ENCODE assay signal across 9 cellular contexts in genomic region chr1:37472994-37473393, GRCh38. TPM values are rescaled to one million over a fixed set of nuclear protein-coding genes. Genes with fewer than 3 reads are reported as not detected.
DNase-seq lines count a peak whose midpoint lies in the region; ATAC-seq and TF ChIP-seq lines count a peak whose summit lies in the region.
"Had no signal": no experiment of that assay in that cellular context is flagged by ENCODE, and none has a peak within 500 bp of the region (broad histone marks: within the 10 kb centered on the region; RNA-seq: fewer than 3 reads in every experiment).

No MANE protein-coding gene starts in this region.

- H3K27ac ChIP-seq in left ventricle myocardium inferior (replicated peaks) (peak overlapping the region; percentile 91), upper lobe of left lung (peak overlapping the region in 3 of 4 donors; percentile 96 to 99 (median 97))
- H3K27ac ChIP-seq: cardiac muscle cell had no signal

- peak overlapping the region; percentile 79 to 85 (median 83) for H3K4me3 Mint-ChIP-seq in brain

- TF ChIP-seq CTCF in left ventricle myocardium inferior (IDR thresholded peaks at IDR 0.05; ENCODE audit: borderline replicate concordance) = no peak
- TF ChIP-seq CTCF in brain (conservative IDR thresholded peaks at IDR 0.05) = no peak
- no peak for TF ChIP-seq CTCF in upper lobe of left lung (IDR thresholded peaks at IDR 0.05)

- H3K36me3 Mint-ChIP-seq in brain = no peaks in the 10 kb centered on the region

- no peak for TF ChIP-seq POLR2A in upper lobe of left lung (IDR thresholded peaks at IDR 0.05)

- ATAC-seq in left cardiac atrium (no peak), upper lobe of left lung (ENCODE audit: low FRiP score in 2 of 2) (no peak), GM19452 (IDR thresholded peaks at IDR 0.05; ENCODE audit: unreplicated experiment) (no peak), HG03045 (IDR thresholded peaks at IDR 0.05; ENCODE audit: unreplicated experiment) (no peak)

- TF ChIP-seq EP300 in upper lobe of left lung (IDR thresholded peaks at IDR 0.05) = no peak

- H3K9me3 ChIP-seq in left ventricle myocardium inferior (replicated peaks) = no peaks in the 10 kb centered on the region
- no peaks in the 10 kb centered on the region for H3K9me3 ChIP-seq in mucosa of stomach (ENCODE audit: control insufficient read depth, low read length)
- no peaks in the 10 kb centered on the region for H3K9me3 ChIP-seq in upper lobe of left lung

- peak overlapping the region in 2 of 5 experiments; percentile 95 to 96 for H3K27ac Mint-ChIP-seq in brain

- H3K4me3 ChIP-seq in left ventricle myocardium inferior = peak overlapping the region; percentile 83
- H3K4me3 ChIP-seq in mucosa of stomach (ENCODE audit: low read length) = no peak overlapping the region
- peak overlapping the region in 2 of 4 donors; percentile 81 to 92 for H3K4me3 ChIP-seq in upper lobe of left lung

- H3K9me3 Mint-ChIP-seq in brain = peaks cover 0 to 4% (median 0%) of the 10 kb centered on the region in 5 experiments

- 64 to 70% methylated on average over 1 of the region's 1 CpG for WGBS in upper lobe of left lung, 2 donors

- no peak for DNase-seq in left ventricle myocardium inferior
- no peak for DNase-seq in left cardiac atrium
- no peak for DNase-seq in upper lobe of left lung
- no peak for DNase-seq in NCI-H510A treated with DMSO at 0.1 percent for 48 hours (lab: John Stamatoyannopoulos, UW)

- H3K9ac ChIP-seq in mucosa of stomach (ENCODE audit: low read length) = peak overlapping the region; percentile 73

- intact Hi-C loops in left ventricle myocardium inferior (cut with micrococcal nuclease) = no loop called here
- intact Hi-C loops in left cardiac atrium (cut with DNase I) = no loop called here

- H3K27me3 Mint-ChIP-seq in brain = peaks cover 9% of the 10 kb centered on the region

- H3K36me3 ChIP-seq in left ventricle myocardium inferior (peaks cover 11% of the 10 kb centered on the region), mucosa of stomach (ENCODE audit: control insufficient read depth, insufficient read depth, low read length) (peaks cover 12% of the 10 kb centered on the region), upper lobe of left lung (peaks cover 0 to 21% (median 9%) of the 10 kb centered on the region in 4 donors)
- H3K36me3 ChIP-seq: cardiac muscle cell had no signal

- H3K4me1 ChIP-seq in left ventricle myocardium inferior = peaks cover 74% of the 10 kb centered on the region
- peaks cover 41% of the 10 kb centered on the region for H3K4me1 ChIP-seq in mucosa of stomach (ENCODE audit: control insufficient read depth, insufficient read depth, low read length)
- peaks cover 55 to 70% (median 62%) of the 10 kb centered on the region in 4 donors for H3K4me1 ChIP-seq in upper lobe of left lung

- H3K4me1 Mint-ChIP-seq in brain = peaks cover 65% of the 10 kb centered on the region

- H3K27me3 ChIP-seq in left ventricle myocardium inferior (ENCODE audit: low read depth) (no peaks in the 10 kb centered on the region), mucosa of stomach (ENCODE audit: control insufficient read depth, insufficient read depth, low read length) (no peaks in the 10 kb centered on the region), upper lobe of left lung (no peaks in the 10 kb centered on the region)

RNA-seq across cellular contexts. Expression of gene ZC3H12A, which starts 1.4 kb away (rescaled TPM):
- total RNA-seq in left ventricle myocardium inferior (4.9 TPM), left cardiac atrium (10 to 100 TPM in 1 of 2 donors, 1 to 10 TPM in 1; 6.4 to 13.7 TPM), upper lobe of left lung (10 to 100 TPM; 17.6 to 55.5 (median 26.2) TPM)
- 0.27 TPM for polyA plus RNA-seq in brain (ENCODE audit: insufficient read depth, low read depth, low replicate concordance)

RNA-seq across cellular contexts. Expression of gene MEAF6, which starts 41.6 kb away (rescaled TPM):
- total RNA-seq in left ventricle myocardium inferior = 34.1 TPM
- total RNA-seq in left cardiac atrium = 10 to 100 TPM; 34.6 to 36.4 TPM
- 129 TPM for polyA plus RNA-seq in brain (ENCODE audit: insufficient read depth, low read depth, low replicate concordance)
- total RNA-seq in upper lobe of left lung = 100 to 1,000 TPM in 2 of 6 donors, 10 to 100 TPM in 4; 59.9 to 131 (median 75.1) TPM
